ENCODE assay signal across 8 cellular contexts in the genomic region with DNA sequence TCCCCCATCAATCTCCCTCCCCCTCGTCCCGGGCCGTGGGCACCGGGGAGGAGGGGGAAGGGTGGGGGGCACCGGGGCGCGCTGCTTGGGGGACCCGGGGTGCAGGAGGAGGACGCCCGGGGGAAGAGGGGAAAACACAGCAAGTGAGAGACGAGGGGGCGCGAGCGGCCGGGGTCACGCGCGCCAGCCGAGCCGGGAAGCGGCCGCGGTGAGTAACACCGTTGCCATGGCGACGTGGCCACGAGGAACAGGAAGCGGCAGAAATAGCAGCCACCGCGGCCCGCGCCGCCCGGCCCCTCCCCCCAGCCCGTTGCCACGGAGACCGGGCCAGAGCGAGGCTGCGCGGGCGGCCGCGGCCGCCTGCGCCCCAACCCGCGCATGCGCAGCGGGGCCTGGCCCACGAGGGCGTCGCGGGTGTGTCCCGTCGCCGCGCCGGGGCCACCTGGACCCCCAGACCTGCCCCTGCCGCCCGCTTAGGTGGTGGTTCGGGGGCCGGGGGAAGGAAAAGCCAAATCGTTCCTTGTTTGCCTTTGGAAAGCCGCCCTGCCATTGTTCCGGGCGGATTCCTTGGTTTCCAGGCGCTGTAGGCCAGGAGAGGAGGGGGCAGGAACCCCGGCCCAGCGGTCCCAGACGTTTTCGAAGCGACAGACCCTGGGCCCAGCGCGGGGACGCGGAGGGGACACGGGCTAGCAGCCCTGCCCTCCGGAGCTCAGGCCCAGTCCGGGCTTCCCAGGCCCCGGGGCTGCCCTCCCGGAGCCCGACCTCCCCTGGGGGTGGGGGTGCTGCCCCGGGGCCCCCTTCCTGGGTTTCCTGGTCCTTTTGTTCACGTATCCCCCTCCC.
DNase-seq lines count a peak whose midpoint lies in the region; ATAC-seq and TF ChIP-seq lines count a peak whose summit lies in the region.

No MANE protein-coding gene starts in this region.

- peak overlapping the region; percentile 83 for H3K9ac ChIP-seq in OCI-LY1 (ENCODE audit: low read length)

- no peaks in the 10 kb centered on the region for H3F3A ChIP-seq in OCI-LY1 (ENCODE audit: insufficient read depth, low read length)

- H4K20me1 ChIP-seq in OCI-LY1 (ENCODE audit: insufficient read depth, low read length), result no peaks in the 10 kb centered on the region

- DNase-seq in D341Med (ENCODE audit: low spot score), result peak; percentile 99
- peak; percentile 94 for DNase-seq in HuH-7.5 (ENCODE audit: low spot score)
- DNase-seq in activated T-cell treated with anti-CD3 and anti-CD28 coated beads for 1 hour (ENCODE audit: low read depth), result peak; percentile 99
- DNase-seq in epidermal melanocyte (ENCODE audit: insufficient read length, low spot score), result peak; percentile 93
- peak; percentile 93 for DNase-seq in midbrain (lab: John Stamatoyannopoulos, UW)
- DNase-seq in stimulated activated CD8-positive, alpha-beta memory T cell treated with anti-CD3 and anti-CD28 coated beads, Interleukin-15, amount 100 ng/mL, for 4 hours (ENCODE audit: low read depth in 2 of 2), result peak; percentile 96 to 99

- H3K27ac ChIP-seq in OCI-LY1 (ENCODE audit: low read depth, low read length, poor library complexity, severe bottlenecking), result peak overlapping the region; percentile 58

- H3K4me1 ChIP-seq in OCI-LY1 (ENCODE audit: insufficient read depth, low read length, severe bottlenecking), result peaks cover 15% of the 10 kb centered on the region

- H3K9me3 ChIP-seq in OCI-LY1 (ENCODE audit: low read length), result no peaks in the 10 kb centered on the region

- ATAC-seq in GM21526 (IDR thresholded peaks at IDR 0.05; ENCODE audit: low FRiP score, unreplicated experiment), result peak; percentile 71

- H3K27me3 ChIP-seq in OCI-LY1 (ENCODE audit: insufficient read depth, low read length), result no peaks in the 10 kb centered on the region

- no peak for TF ChIP-seq CTCF in OCI-LY1 (IDR thresholded peaks at IDR 0.05; ENCODE audit: low read length)

- no peaks in the 10 kb centered on the region for H3K36me3 ChIP-seq in OCI-LY1 (ENCODE audit: insufficient read depth, low read length)

- H3K9me2 ChIP-seq in OCI-LY1 (ENCODE audit: low read depth, low read length), result no peaks in the 10 kb centered on the region

- peak overlapping the region; percentile 82 for H3K4me2 ChIP-seq in OCI-LY1 (ENCODE audit: low read length)

- H3K79me2 ChIP-seq in OCI-LY1 (ENCODE audit: insufficient read depth, low read length), result no peaks in the 10 kb centered on the region

- H3K4me3 ChIP-seq in OCI-LY1 (ENCODE audit: low read depth, low read length, poor library complexity, severe bottlenecking), result peak overlapping the region; percentile 68

- H2AFZ ChIP-seq in OCI-LY1 (ENCODE audit: low read length), result no peak overlapping the region

Comparison
In these comparisons a context has a peak if more than half of its experiments do, and no peak if none do; other contexts are left out.
1. Peak in every context shown above with its lines: DNase-seq, ATAC-seq, H3K4me3 ChIP-seq and H3K27ac ChIP-seq.